Comparison of ENCODE assay signal across 17 cellular contexts in the genomic region with DNA sequence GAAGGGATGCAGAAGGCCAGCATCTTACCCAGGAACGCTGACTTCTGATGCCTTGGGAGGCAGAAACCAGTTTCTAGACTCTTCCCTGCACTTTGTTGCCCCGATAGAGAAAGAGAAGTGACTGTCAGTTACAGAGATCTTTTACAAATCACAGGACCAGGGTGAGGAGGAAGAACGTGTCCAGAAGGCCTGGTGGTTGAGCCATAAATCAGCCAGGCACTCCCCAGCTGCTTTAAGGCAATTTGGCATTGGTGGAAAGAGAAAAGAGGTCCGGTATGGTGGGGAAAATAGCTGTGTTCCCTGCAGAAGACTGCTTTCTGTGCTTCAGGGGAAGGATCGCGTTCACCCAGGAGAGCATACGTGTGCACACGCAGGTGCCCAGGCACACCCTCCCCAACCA.
"Had no signal": no experiment of that assay in that cellular context is flagged by ENCODE, and none has a peak within 500 bp of the region (broad histone marks: within the 10 kb centered on the region; RNA-seq: fewer than 3 reads in every experiment).

No MANE protein-coding gene starts in this region.

- H3K9me3 Mint-ChIP-seq: activated naive CD4-positive, alpha-beta T cell treated with anti-CD3 and anti-CD28 coated beads, Interleukin-2, amount 50 U/mL, for 24 hours; dendritic cell treated with granulocyte-macrophage colony-stimulating factor and Interleukin-4, amounts not matched to agents 40 ng/mL and 50 ng/mL, for 4 days; effector memory CD8-positive, alpha-beta T cell; natural killer cell had no signal

- H3K27me3 Mint-ChIP-seq: activated naive CD4-positive, alpha-beta T cell treated with anti-CD3 and anti-CD28 coated beads, Interleukin-2, amount 50 U/mL, for 24 hours; effector memory CD8-positive, alpha-beta T cell had no signal

- H3K4me3 ChIP-seq: lower lobe of right lung, suprapubic skin, upper lobe of left lung had no signal

- H3K36me3 Mint-ChIP-seq: activated naive CD4-positive, alpha-beta T cell treated with anti-CD3 and anti-CD28 coated beads, Interleukin-2, amount 50 U/mL, for 24 hours; natural killer cell had no signal

- H3K36me3 ChIP-seq: brain microvascular endothelial cell, lower lobe of right lung, suprapubic skin, upper lobe of left lung had no signal

- H3K4me3 Mint-ChIP-seq: activated naive CD4-positive, alpha-beta T cell treated with anti-CD3 and anti-CD28 coated beads, Interleukin-2, amount 50 U/mL, for 24 hours; dendritic cell treated with granulocyte-macrophage colony-stimulating factor and Interleukin-4, amounts not matched to agents 40 ng/mL and 50 ng/mL, for 4 days; effector memory CD8-positive, alpha-beta T cell; natural killer cell had no signal

- H3K9me3 ChIP-seq: lower lobe of right lung, suprapubic skin, upper lobe of left lung had no signal

- H3K27ac Mint-ChIP-seq: activated naive CD4-positive, alpha-beta T cell treated with anti-CD3 and anti-CD28 coated beads, Interleukin-2, amount 50 U/mL, for 24 hours; dendritic cell treated with granulocyte-macrophage colony-stimulating factor and Interleukin-4, amounts not matched to agents 40 ng/mL and 50 ng/mL, for 4 days; effector memory CD8-positive, alpha-beta T cell; natural killer cell; progenitor cell of endocrine pancreas had no signal

- ATAC-seq: effector memory CD8-positive, alpha-beta T cell; lower lobe of right lung; natural killer cell; right cardiac atrium had no signal

- H3K4me1 ChIP-seq: lower lobe of right lung, upper lobe of left lung had no signal

- H3K27ac ChIP-seq: brain microvascular endothelial cell, lower lobe of right lung, suprapubic skin, upper lobe of left lung had no signal

- DNase-seq: activated CD4-positive, CD25-positive, alpha-beta regulatory T cell; activated T-cell treated with anti-CD3 and anti-CD28 coated beads, Interleukin-2, amount 50 U/mL, for 1 hour; brain microvascular endothelial cell; effector memory CD8-positive, alpha-beta T cell; erythroblast; kidney glomerular epithelial cell; lower lobe of right lung; natural killer cell; nucleus accumbens; right cardiac atrium; stimulated activated naive CD4-positive, alpha-beta T cell treated with Interleukin-2 at 50 U/mL for 16 hours; T-helper 1 cell; upper lobe of left lung had no signal

- H3K27me3 ChIP-seq: upper lobe of left lung had no signal
